Comparison of ENCODE assay signal across 33 cellular contexts in genomic region chr5:151007430-151008123, GRCh38. TPM values are rescaled to one million over a fixed set of nuclear protein-coding genes. Genes with fewer than 3 reads are reported as not detected.
A peak's percentile ranks its signal among the peaks of the same experiment; 100 is the strongest.
DNase-seq lines count a peak whose midpoint lies in the region; ATAC-seq and TF ChIP-seq lines count a peak whose summit lies in the region.
"Had no signal": no experiment of that assay in that cellular context is flagged by ENCODE, and none has a peak within 500 bp of the region (broad histone marks: within the 10 kb centered on the region; RNA-seq: fewer than 3 reads in every experiment).

No MANE protein-coding gene starts in this region.

- peak overlapping the region; percentile 30 to 93 (median 78) for H3K27ac ChIP-seq in esophagus squamous epithelium
- H3K27ac ChIP-seq in subcutaneous abdominal adipose tissue (ENCODE audit: low read depth, low read length): peak overlapping the region; percentile 98
- H3K27ac ChIP-seq: epithelial cell of prostate, GM23248, HL-60, VCaP had no signal

- TF ChIP-seq CTCF in esophagus squamous epithelium (IDR thresholded peaks at IDR 0.05) (no peak), nephron (IDR thresholded peaks at IDR 0.05; ENCODE audit: unreplicated experiment in 3 of 3) (no peak)

- WGBS in esophagus squamous epithelium, 2 donors: 56 to 70% methylated on average over 6 of the region's 6 CpGs

- intact Hi-C loops in esophagus squamous epithelium (cut with DNase I): no loop called here

- TF ChIP-seq POLR2A in esophagus squamous epithelium (IDR thresholded peaks at IDR 0.05): no peak

- H3K27me3 ChIP-seq in adipocyte (replicated peaks; ENCODE audit: control insufficient read depth, insufficient read depth, low read length) (no peaks in the 10 kb centered on the region), esophagus squamous epithelium (no peaks in the 10 kb centered on the region), subcutaneous abdominal adipose tissue (ENCODE audit: control insufficient read depth in 5 of 5, insufficient read depth in 4 of 5, low read length in 5 of 5) (no peaks in the 10 kb centered on the region)

- no peaks in the 10 kb centered on the region for H3K9me3 Mint-ChIP-seq in nephron
- H3K9me3 Mint-ChIP-seq: activated naive CD8-positive, alpha-beta T cell treated with anti-CD3 and anti-CD28 coated beads, Interleukin-2, amount 10 ng/mL, durations not matched to agents 7 days and 5 days; HFFc6; type B pancreatic cell had no signal

- no peak overlapping the region for H3K4me3 Mint-ChIP-seq in nephron
- H3K4me3 Mint-ChIP-seq: activated naive CD8-positive, alpha-beta T cell treated with anti-CD3 and anti-CD28 coated beads, Interleukin-2, amount 10 ng/mL, durations not matched to agents 7 days and 5 days; HFFc6; type B pancreatic cell had no signal

- H3K9me3 ChIP-seq in adipocyte (ENCODE audit: control insufficient read depth, low read length) (no peaks in the 10 kb centered on the region), esophagus squamous epithelium (no peaks in the 10 kb centered on the region), subcutaneous abdominal adipose tissue (ENCODE audit: control insufficient read depth in 5 of 5, low read length in 5 of 5) (no peaks in the 10 kb centered on the region)

- no peaks in the 10 kb centered on the region for H3K27me3 Mint-ChIP-seq in nephron (ENCODE audit: low read depth)
- H3K27me3 Mint-ChIP-seq: activated naive CD8-positive, alpha-beta T cell treated with anti-CD3 and anti-CD28 coated beads, Interleukin-2, amount 10 ng/mL, durations not matched to agents 7 days and 5 days had no signal

- ATAC-seq in HG02623 (IDR thresholded peaks at IDR 0.05; ENCODE audit: unreplicated experiment): no peak
- ATAC-seq: left lobe of liver, Panc1 had no signal

- H3K4me1 Mint-ChIP-seq in nephron: peaks cover 46% of the 10 kb centered on the region
- H3K4me1 Mint-ChIP-seq: activated naive CD8-positive, alpha-beta T cell treated with anti-CD3 and anti-CD28 coated beads, Interleukin-2, amount 10 ng/mL, durations not matched to agents 7 days and 5 days had no signal

- H3K27ac Mint-ChIP-seq in nephron: peak overlapping the region in 2 of 3 experiments; percentile 9 to 80
- H3K27ac Mint-ChIP-seq: activated naive CD8-positive, alpha-beta T cell treated with anti-CD3 and anti-CD28 coated beads, Interleukin-2, amount 10 ng/mL, durations not matched to agents 7 days and 5 days; HFFc6; type B pancreatic cell had no signal

- no peak overlapping the region for H3K4me3 ChIP-seq in adipocyte (ENCODE audit: low read length)
- H3K4me3 ChIP-seq in esophagus squamous epithelium: no peak overlapping the region
- H3K4me3 ChIP-seq in subcutaneous abdominal adipose tissue (ENCODE audit: low read depth in 1 of 5, low read length in 5 of 5): no peak overlapping the region
- H3K4me3 ChIP-seq: GM23248 had no signal

- H3K9ac ChIP-seq in adipocyte (ENCODE audit: low read length): peak overlapping the region; percentile 32
- peak overlapping the region in 3 of 5 donors; percentile 53 to 78 (median 77) for H3K9ac ChIP-seq in subcutaneous abdominal adipose tissue (ENCODE audit: low read length in 5 of 5)
- H3K9ac ChIP-seq: GM23248 had no signal

- DNase-seq in adipocyte (ENCODE audit: low read depth) (no peak), esophagus squamous epithelium (lab: John Stamatoyannopoulos, UW) (no peak), HuH-7 (ENCODE audit: low spot score) (no peak), NCI-H146 treated with DMSO at 0.1 percent for 48 hours (lab: John Stamatoyannopoulos, UW; ENCODE audit: unreplicated experiment) (no peak), superior temporal gyrus (ENCODE audit: extremely low spot score) (no peak)
- DNase-seq: activated CD4-positive, alpha-beta T cell treated with anti-CD3 and anti-CD28 coated beads for 48 hours; activated CD8-positive, alpha-beta memory T cell treated with anti-CD3 and anti-CD28 coated beads for 24 hours; activated effector memory CD4-positive, alpha-beta T cell treated with anti-CD3 and anti-CD28 coated beads, Interleukin-2, amount 50 U/mL, for 16 hours; activated naive CD8-positive, alpha-beta T cell treated with anti-CD3 and anti-CD28 coated beads, Interleukin-2, amount 10 ng/mL, durations not matched to agents 7 days and 5 days; activated T-cell treated with anti-CD3 and anti-CD28 coated beads, Interleukin-2, amount 50 U/mL, for 1 hour; C1 segment of cervical spinal cord; COR-L47; DMS53; effector CD4-positive, alpha-beta T cell; GM23248; HFFc6; hypothalamus; NCI-H1048; NCI-H1930; NCI-H526 treated with DMSO at 0.1 percent for 48 hours; stimulated activated CD4-positive, alpha-beta T cell treated with anti-CD3 and anti-CD28 coated beads, Interleukin-15, amount 100 ng/mL, for 24 hours; stimulated activated naive CD4-positive, alpha-beta T cell treated with Interleukin-2 at 50 U/mL for 16 hours; SW 1271; T-helper 9 cell had no signal

- no peaks in the 10 kb centered on the region for H3K36me3 Mint-ChIP-seq in nephron (ENCODE audit: low read depth)
- H3K36me3 Mint-ChIP-seq: activated naive CD8-positive, alpha-beta T cell treated with anti-CD3 and anti-CD28 coated beads, Interleukin-2, amount 10 ng/mL, durations not matched to agents 7 days and 5 days; type B pancreatic cell had no signal

- H3K36me3 ChIP-seq in adipocyte (ENCODE audit: control insufficient read depth, insufficient read depth, low read length, severe bottlenecking) (no peaks in the 10 kb centered on the region), esophagus squamous epithelium (no peaks in the 10 kb centered on the region), subcutaneous abdominal adipose tissue (ENCODE audit: control insufficient read depth in 5 of 5, insufficient read depth in 5 of 5, low read length in 5 of 5) (no peaks in the 10 kb centered on the region)

- H3K4me1 ChIP-seq in adipocyte (ENCODE audit: control insufficient read depth, insufficient read depth, low read length): peaks cover 52% of the 10 kb centered on the region
- peaks cover 10 to 63% (median 31%) of the 10 kb centered on the region in 3 donors for H3K4me1 ChIP-seq in esophagus squamous epithelium
- H3K4me1 ChIP-seq in subcutaneous abdominal adipose tissue (ENCODE audit: control insufficient read depth in 5 of 5, insufficient read depth in 5 of 5, low read length in 5 of 5): peaks cover 31 to 68% (median 50%) of the 10 kb centered on the region in 5 donors

RNA-seq across cellular contexts. Expression of gene GPX3, which starts 12.8 kb away (rescaled TPM):
- 1,000 to 10,000 TPM in 1 of 4 donors, 100 to 1,000 TPM in 3; 166 to 1,028 (median 489) TPM for total RNA-seq in esophagus squamous epithelium
- total RNA-seq: activated naive CD8-positive, alpha-beta T cell treated with anti-CD3 and anti-CD28 coated beads, Interleukin-2, amount 10 ng/mL, durations not matched to agents 7 days and 5 days had no signal
